In genomic region chr3:108342829-108343478, GRCh38 we compare ENCODE assay signal across 10 cellular contexts. TPM values are rescaled to one million over a fixed set of nuclear protein-coding genes. Genes with fewer than 3 reads are reported as not detected.
DNase-seq lines count a peak whose midpoint lies in the region; ATAC-seq, FAIRE-seq and TF ChIP-seq lines count a peak whose summit lies in the region.
"Had no signal": no experiment of that assay in that cellular context is flagged by ENCODE, and none has a peak within 500 bp of the region (broad histone marks: within the 10 kb centered on the region; RNA-seq: fewer than 3 reads in every experiment).

No MANE protein-coding gene starts in this region.

- H3K9me3 Mint-ChIP-seq in Calu3 (ENCODE audit: low read depth, unreplicated experiment), result no peaks in the 10 kb centered on the region

- no peaks in the 10 kb centered on the region for H3K27me3 Mint-ChIP-seq in Calu3 (ENCODE audit: unreplicated experiment)

- in situ Hi-C loops in K562 (cut with MboI), result no loop called here

- intact Hi-C loops in K562 (cut with micrococcal nuclease), result no loop called here
- intact Hi-C loops in Calu3 (cut with micrococcal nuclease; ENCODE audit: unreplicated experiment), result no loop called here

- no peak for FAIRE-seq in K562 (lab: Jason Lieb, UNC)
- FAIRE-seq: endometrium had no signal

- H3K27ac ChIP-seq in K562 (ENCODE audit: extremely low read depth, low read depth, low read length), result no peak overlapping the region
- no peak overlapping the region for H3K27ac ChIP-seq in smooth muscle cell (ENCODE audit: low read depth)
- H3K27ac ChIP-seq in Peyer's patch, result no peak overlapping the region

- H3K79me2 ChIP-seq in K562 (ENCODE audit: control insufficient read depth, insufficient read depth, low read length) (no peaks in the 10 kb centered on the region), smooth muscle cell (ENCODE audit: low read depth) (no peaks in the 10 kb centered on the region)

- H3K4me3 ChIP-seq in AG10803 (ENCODE audit: low read length) (no peak overlapping the region), K562 (no peak overlapping the region), smooth muscle cell (no peak overlapping the region), Peyer's patch (no peak overlapping the region)

- 0% methylated on average over 4 of the region's 4 CpGs for WGBS in K562 (ENCODE audit: insufficient coverage, low coverage, missing lambda C conversion rate)
- 61% methylated on average over 4 of the region's 4 CpGs for WGBS in smooth muscle cell (ENCODE audit: low lambda C conversion rate)

- H3K27me3 ChIP-seq in K562 (ENCODE audit: control insufficient read depth in 2 of 2, insufficient read depth in 2 of 2, low read length in 2 of 2), result no peaks in the 10 kb centered on the region
- H3K27me3 ChIP-seq in smooth muscle cell (ENCODE audit: low read depth), result no peaks in the 10 kb centered on the region
- no peaks in the 10 kb centered on the region for H3K27me3 ChIP-seq in Peyer's patch

- H3K9me1 ChIP-seq in K562 (ENCODE audit: control insufficient read depth, insufficient read depth, low read length), result no peaks in the 10 kb centered on the region

- peak; percentile 72 for ATAC-seq in GM19452 (IDR thresholded peaks at IDR 0.05; ENCODE audit: unreplicated experiment)
- peak; percentile 80 for ATAC-seq in HG03432 (IDR thresholded peaks at IDR 0.05; ENCODE audit: unreplicated experiment)
- no peak for ATAC-seq in K562

- no peaks in the 10 kb centered on the region for H3K36me3 ChIP-seq in K562 (ENCODE audit: control insufficient read depth, insufficient read depth, low read length)
- H3K36me3 ChIP-seq in smooth muscle cell (ENCODE audit: low read depth), result no peaks in the 10 kb centered on the region
- H3K36me3 ChIP-seq in Peyer's patch, result no peaks in the 10 kb centered on the region

- H3K36me3 Mint-ChIP-seq in Calu3 (ENCODE audit: insufficient read depth, unreplicated experiment), result peaks cover 5% of the 10 kb centered on the region

- no peaks in the 10 kb centered on the region for H3K9me3 ChIP-seq in K562 (replicated peaks; ENCODE audit: control insufficient read depth, insufficient read depth, low read depth, low read length)
- H3K9me3 ChIP-seq in smooth muscle cell (replicated peaks; ENCODE audit: low read depth), result no peaks in the 10 kb centered on the region
- H3K9me3 ChIP-seq in Peyer's patch, result no peaks in the 10 kb centered on the region

- H3K9ac ChIP-seq in K562 (ENCODE audit: insufficient read depth in 1 of 2, low read depth in 2 of 2, low read length in 2 of 2) (no peak overlapping the region), smooth muscle cell (ENCODE audit: low read depth) (no peak overlapping the region)

- POLR2A ChIA-PET in K562 (lab: Yijun Ruan, JAX), result no interaction called here

- no peak overlapping the region for H3K27ac Mint-ChIP-seq in Calu3 (ENCODE audit: unreplicated experiment)

- TF ChIP-seq POLR2A in K562 (conservative IDR thresholded peaks at IDR 0.05), result no peak
- TF ChIP-seq POLR2A in Peyer's patch (IDR thresholded peaks at IDR 0.05), result no peak

- H3K4me3 Mint-ChIP-seq in Calu3 (ENCODE audit: low read depth, unreplicated experiment), result no peak overlapping the region

- H3K4me1 ChIP-seq in K562 (replicated peaks in 1 of 2; ENCODE audit: control insufficient read depth in 2 of 2, insufficient read depth in 2 of 2, low read length in 2 of 2) (no peaks in the 10 kb centered on the region), smooth muscle cell (ENCODE audit: low read depth) (peaks cover 10% of the 10 kb centered on the region), Peyer's patch (no peaks in the 10 kb centered on the region)

- no peaks in the 10 kb centered on the region for H4K20me1 ChIP-seq in K562 (replicated peaks; ENCODE audit: control insufficient read depth, insufficient read depth, low read length)
- no peaks in the 10 kb centered on the region for H4K20me1 ChIP-seq in smooth muscle cell (ENCODE audit: low read depth)

- TF ChIP-seq EP300 in K562 (IDR thresholded peaks at IDR 0.05; ENCODE audit: low read length), result no peak

- peaks cover 9% of the 10 kb centered on the region for H3K4me1 Mint-ChIP-seq in Calu3 (ENCODE audit: low read depth, unreplicated experiment)

- H3K4me2 ChIP-seq in K562 (ENCODE audit: insufficient read depth, low read length) (no peak overlapping the region), smooth muscle cell (no peak overlapping the region)

- H3F3A ChIP-seq in smooth muscle cell (ENCODE audit: low read depth), result no peaks in the 10 kb centered on the region

- no TSS peak for BruUV-seq in K562 (replicated peaks; lab: Mats Ljungman, UMichigan)
- BruUV-seq in Calu3 (replicated peaks; lab: Mats Ljungman, UMichigan), result no TSS peak

- CTCF ChIA-PET in K562 (lab: Yijun Ruan, JAX; ENCODE audit: low intra/inter-chr PET ratio), result no interaction called here
- CTCF ChIA-PET in Calu3 (lab: Charles Lee), result no interaction called here

- TF ChIP-seq CTCF in AG10803 (conservative IDR thresholded peaks at IDR 0.05; ENCODE audit: low read length), result no peak
- no peak for TF ChIP-seq CTCF in K562 (IDR thresholded peaks at IDR 0.05 in 2 of 3, conservative IDR thresholded peaks at IDR 0.05 in 1 of 3; ENCODE audit: insufficient read depth in 2 of 3, low read depth in 1 of 3, low read length in 3 of 3)
- TF ChIP-seq CTCF in Calu3 (IDR thresholded peaks at IDR 0.05; ENCODE audit: unreplicated experiment), result no peak
- TF ChIP-seq CTCF in smooth muscle cell (IDR thresholded peaks at IDR 0.05; ENCODE audit: borderline replicate concordance, insufficient read depth, poor library complexity, severe bottlenecking), result no peak
- TF ChIP-seq CTCF in Peyer's patch (IDR thresholded peaks at IDR 0.05), result no peak

- TF ChIP-seq RAD21 in K562 (CRISPR knock-in tag; conservative IDR thresholded peaks at IDR 0.05 in 1 of 2, IDR thresholded peaks at IDR 0.05 in 1 of 2), result no peak

- DNase-seq in AG10803 (ENCODE audit: low read depth), result peak; percentile 7
- peak in 1 of 4 experiments; percentile 3 for DNase-seq in K562 (ENCODE audit: extremely low read depth in 1 of 4, low spot score in 3 of 4)
- DNase-seq in Calu3, result no peak
- no peak for DNase-seq in activated gamma-delta T cell treated with Interleukin-2 at 50 U/mL for 16 hours
- DNase-seq in smooth muscle cell (lab: John Stamatoyannopoulos, UW; ENCODE audit: unreplicated experiment), result no peak
- DNase-seq in Peyer's patch, result no peak

- H2AFZ ChIP-seq in K562 (ENCODE audit: low read depth, low read length) (no peak overlapping the region), smooth muscle cell (ENCODE audit: low read depth) (no peak overlapping the region)

TF ChIP-seq in K562, 482 proteins besides CTCF, POLR2A, EP300 and RAD21:
- TF ChIP-seq RCOR1 (IDR thresholded peaks at IDR 0.05; ENCODE audit: borderline replicate concordance in 1 of 2, low read depth in 2 of 2, low read length in 2 of 2), result 0 out of 4 replicates have a peak, but pooled peaks of 1 of the 2 experiments have one; percentile 19
- peak; percentile 89 for TF ChIP-seq FOSL1 (tag; conservative IDR thresholded peaks at IDR 0.05)
- no peak for TF ChIP-seq MNT (conservative IDR thresholded peaks at IDR 0.05)
- TF ChIP-seq ARID1B (IDR thresholded peaks at IDR 0.05), result peak; percentile 35; the same call in 1 of the 2 replicates
- TF ChIP-seq ZNF384 (IDR thresholded peaks at IDR 0.05; ENCODE audit: low read depth, low read length), result no peak
- peak; percentile 42; the same call in 1 of the 2 replicates for TF ChIP-seq TCF3 (CRISPR knock-in tag; IDR thresholded peaks at IDR 0.05)
- peak; percentile 50 for TF ChIP-seq CBFA2T3 (IDR thresholded peaks at IDR 0.05)
- peak; percentile 17; the same call in 1 of the 2 replicates for TF ChIP-seq TAL1 (IDR thresholded peaks at IDR 0.05)
- 0 out of 2 replicates have a peak, but pooled peaks have one; percentile 42 for TF ChIP-seq JUND (IDR thresholded peaks at IDR 0.05; ENCODE audit: borderline replicate concordance, low read depth, low read length)
- TF ChIP-seq JUND (tag; IDR thresholded peaks at IDR 0.05; ENCODE audit: borderline replicate concordance, low read depth, low read length), result peak; percentile 42; the same call in 1 of the 3 replicates
TF ChIP-seq in K562: peak in this region for 7.

RNA-seq across cellular contexts. Expression of gene HHLA2, which starts 46.6 kb away (rescaled TPM):
- total RNA-seq in K562 (2011; cell fraction: chromatin; rRNA removed; ENCODE audit: low replicate concordance), result not detected in 2 replicates
- total RNA-seq in K562 (2011; cell fraction: nucleolus; rRNA removed), result not detected in 2 replicates
- total RNA-seq in K562 (2011; cell fraction: nucleoplasm; rRNA removed), result not detected in 2 replicates
- total RNA-seq in K562 (2014; rRNA removed), result not detected in 2 replicates
- total RNA-seq in K562 (2014; rRNA removed; fragmentation: Illumina TruSeq; extraction: Trizol), result not detected in 2 replicates
- total RNA-seq in K562 (2015; rRNA removed; fragmentation: Illumina TruSeq; extraction: Trizol), result not detected in 2 replicates
- total RNA-seq in K562 (2021), result not detected in 2 replicates
- not detected in 2 replicates for polyA plus RNA-seq in K562 (2011; rRNA removed)
- not detected in 2 replicates for polyA plus RNA-seq in K562 (2011; cell fraction: cytosol; rRNA removed)
- not detected in 2 replicates for polyA plus RNA-seq in K562 (2011; cell fraction: nucleus; rRNA removed)
- polyA plus RNA-seq in K562 (2012), result 0.08 and 0.10 TPM in 2 replicates
- 0.04 TPM in 1 of 2 replicates, not detected in the other for polyA plus RNA-seq in K562 (2014; fragmentation: Illumina TruSeq; extraction: Trizol)
- polyA plus RNA-seq in K562 (2014; fragmentation: Nextera tagmentation; extraction: Ambion mirVana), result under 1 TPM in 1 of 2 experiments, not detected in 1; 0.04 TPM
- not detected in 2 replicates for polyA plus RNA-seq in K562 (2014; rRNA removed)
- polyA minus RNA-seq in K562 (2011; rRNA and poly(A)+ RNA removed), result not detected in 2 replicates
- polyA minus RNA-seq in K562 (2011; cell fraction: cytosol; rRNA and poly(A)+ RNA removed), result not detected in 2 replicates
- polyA minus RNA-seq in K562 (2011; cell fraction: nucleus; rRNA and poly(A)+ RNA removed), result not detected in 2 replicates
- 5.8 and 7.2 TPM in 2 replicates for total RNA-seq in Calu3 (2022)
- total RNA-seq in smooth muscle cell, result not detected in 2 replicates
- not detected in 2 replicates for polyA plus RNA-seq in smooth muscle cell
- 100 to 1,000 TPM in 3 of 4 donors, 10 to 100 TPM in 1; 14.9 to 276 (median 145) TPM for total RNA-seq in Peyer's patch
- total RNA-seq: myocyte had no signal
